Comparison of ENCODE assay signal across 8 cellular contexts in genomic region chr1:241848680-241849344, GRCh38. TPM values are rescaled to one million over a fixed set of nuclear protein-coding genes. Genes with fewer than 3 reads are reported as not detected.
DNase-seq lines count a peak whose midpoint lies in the region; ATAC-seq and TF ChIP-seq lines count a peak whose summit lies in the region.

No MANE protein-coding gene starts in this region.

- peaks cover 4% of the 10 kb centered on the region for H3K27me3 Mint-ChIP-seq in glutamatergic neuron (ENCODE audit: unreplicated experiment)

- TF ChIP-seq CTCF in 22Rv1 (IDR thresholded peaks at IDR 0.05) (no peak), glutamatergic neuron (IDR thresholded peaks at IDR 0.05; ENCODE audit: partially characterized antibody, unreplicated experiment) (no peak)

- H3K9me3 ChIP-seq in SJCRH30 (replicated peaks), result no peaks in the 10 kb centered on the region

- peak; percentile 26 for ATAC-seq in GM19395 (IDR thresholded peaks at IDR 0.05; ENCODE audit: unreplicated experiment)
- no peak for ATAC-seq in esophagus mucosa
- ATAC-seq in HG02571 (IDR thresholded peaks at IDR 0.05; ENCODE audit: unreplicated experiment), result no peak
- no peak for ATAC-seq in GM21367 (IDR thresholded peaks at IDR 0.05; ENCODE audit: unreplicated experiment)

- peaks cover 10% of the 10 kb centered on the region for H3K4me1 Mint-ChIP-seq in glutamatergic neuron (ENCODE audit: low read depth, unreplicated experiment)

- peak overlapping the region; percentile 98 for H3K4me3 Mint-ChIP-seq in glutamatergic neuron (ENCODE audit: unreplicated experiment)

- no peak overlapping the region for H3K27ac Mint-ChIP-seq in glutamatergic neuron (ENCODE audit: unreplicated experiment)

- H3K27me3 ChIP-seq in SJCRH30, result no peaks in the 10 kb centered on the region

- H3K4me3 ChIP-seq in SJCRH30, result peak overlapping the region; percentile 85

- H3K27ac ChIP-seq in 22Rv1, result peak overlapping the region; percentile 94
- peak overlapping the region; percentile 82 for H3K27ac ChIP-seq in SJCRH30

- no peaks in the 10 kb centered on the region for H3K4me1 ChIP-seq in SJCRH30

- DNase-seq in SJCRH30 (no peak), glutamatergic neuron (no peak)
- DNase-seq in activated CD8-positive, alpha-beta memory T cell treated with anti-CD3 and anti-CD28 coated beads for 24 hours, result no peak

- H3K9me3 Mint-ChIP-seq in glutamatergic neuron (ENCODE audit: unreplicated experiment), result no peaks in the 10 kb centered on the region

- H3K36me3 Mint-ChIP-seq in glutamatergic neuron (ENCODE audit: unreplicated experiment), result no peaks in the 10 kb centered on the region

- H3K36me3 ChIP-seq in SJCRH30, result peaks cover 34% of the 10 kb centered on the region

RNA-seq across cellular contexts. Expression of gene EXO1, which starts 0.8 kb away (rescaled TPM):
- 51.3 and 57.4 TPM in 2 replicates for total RNA-seq in SJCRH30 (2014; rRNA removed; shearing (Covaris generic))
- total RNA-seq in glutamatergic neuron (ENCODE audit: unreplicated experiment) (2.2 TPM), esophagus mucosa (5.1 TPM)
